In genomic region chr1:171606402-171606941, GRCh38 we compare ENCODE assay signal across 14 cellular contexts. TPM values are rescaled to one million over a fixed set of nuclear protein-coding genes. Genes with fewer than 3 reads are reported as not detected.
DNase-seq lines count a peak whose midpoint lies in the region; ATAC-seq, FAIRE-seq and TF ChIP-seq lines count a peak whose summit lies in the region.
"Had no signal": no experiment of that assay in that cellular context is flagged by ENCODE, and none has a peak within 500 bp of the region (broad histone marks: within the 10 kb centered on the region; RNA-seq: fewer than 3 reads in every experiment).

No MANE protein-coding gene starts in this region.

- peak overlapping the region in 3 of 5 experiments; percentile 36 to 82 (median 54) for H3K27ac Mint-ChIP-seq in brain
- H3K27ac Mint-ChIP-seq: activated naive CD4-positive, alpha-beta T cell treated with anti-CD3 and anti-CD28 coated beads, Interleukin-2, amount 50 U/mL, for 24 hours; stimulated activated naive CD8-positive, alpha-beta T cell treated with anti-CD3 and anti-CD28 coated beads, Interleukin-15, Interleukin-2, amounts not matched to agents 100 ng/mL and 50 ng/mL, for 24 hours had no signal

- TF ChIP-seq CTCF in brain (conservative IDR thresholded peaks at IDR 0.05) = no peak
- no peak for TF ChIP-seq CTCF in GM13976 (IDR thresholded peaks at IDR 0.05; ENCODE audit: borderline replicate concordance, control extremely low read depth, extremely low read depth, insufficient read depth, missing control alignments)
- TF ChIP-seq CTCF in right atrium auricular region (IDR thresholded peaks at IDR 0.05) = no peak

- no peaks in the 10 kb centered on the region for H3K4me1 ChIP-seq in right atrium auricular region
- H3K4me1 ChIP-seq: esophagus muscularis mucosa had no signal

- intact Hi-C loops in Right ventricle myocardium superior (cut with DNase I) = no loop called here

- DNase-seq in GM19239 (ENCODE audit: insufficient read length, low spot score) = no peak
- DNase-seq in putamen (ENCODE audit: low spot score) = peak; percentile 21
- no peak for DNase-seq in GM13976 (ENCODE audit: low spot score)
- no peak for DNase-seq in right atrium auricular region (ENCODE audit: low spot score)
- DNase-seq in AG08396 (ENCODE audit: low spot score) = no peak
- no peak for DNase-seq in Right ventricle myocardium superior
- DNase-seq: HCEC 1CT; stimulated activated CD4-positive, alpha-beta T cell treated with anti-CD3 and anti-CD28 coated beads, Interleukin-4, amount 100 ng/mL, for 24 hours had no signal

- ATAC-seq in HG03064 (IDR thresholded peaks at IDR 0.05; ENCODE audit: low read depth, unreplicated experiment) = peak; percentile 54
- no peak for ATAC-seq in Right ventricle myocardium superior (ENCODE audit: poor library complexity)

- peak; percentile 93 for FAIRE-seq in GM19239 (lab: Jason Lieb, UNC)

- no peaks in the 10 kb centered on the region for H3K36me3 Mint-ChIP-seq in brain
- H3K36me3 Mint-ChIP-seq: activated naive CD4-positive, alpha-beta T cell treated with anti-CD3 and anti-CD28 coated beads, Interleukin-2, amount 50 U/mL, for 24 hours had no signal

- H3K27me3 ChIP-seq in right atrium auricular region = no peaks in the 10 kb centered on the region
- H3K27me3 ChIP-seq: esophagus muscularis mucosa had no signal

- no peaks in the 10 kb centered on the region for H3K36me3 ChIP-seq in right atrium auricular region
- H3K36me3 ChIP-seq: esophagus muscularis mucosa had no signal

- no peaks in the 10 kb centered on the region for H3K9me3 ChIP-seq in right atrium auricular region
- H3K9me3 ChIP-seq: esophagus muscularis mucosa had no signal

- H3K27ac ChIP-seq in right atrium auricular region = no peak overlapping the region
- H3K27ac ChIP-seq: esophagus muscularis mucosa had no signal

- no peaks in the 10 kb centered on the region for H3K9me3 Mint-ChIP-seq in brain
- H3K9me3 Mint-ChIP-seq: activated naive CD4-positive, alpha-beta T cell treated with anti-CD3 and anti-CD28 coated beads, Interleukin-2, amount 50 U/mL, for 24 hours had no signal

- in situ Hi-C loops in GM13976 (cut with MboI; ENCODE audit: low sequenced_read_pairs, unreplicated experiment) = no loop called here

- no peaks in the 10 kb centered on the region for H3K4me1 Mint-ChIP-seq in brain
- H3K4me1 Mint-ChIP-seq: activated naive CD4-positive, alpha-beta T cell treated with anti-CD3 and anti-CD28 coated beads, Interleukin-2, amount 50 U/mL, for 24 hours had no signal

- no peak overlapping the region for H3K4me3 Mint-ChIP-seq in brain
- H3K4me3 Mint-ChIP-seq: activated naive CD4-positive, alpha-beta T cell treated with anti-CD3 and anti-CD28 coated beads, Interleukin-2, amount 50 U/mL, for 24 hours; stimulated activated naive CD8-positive, alpha-beta T cell treated with anti-CD3 and anti-CD28 coated beads, Interleukin-15, Interleukin-2, amounts not matched to agents 100 ng/mL and 50 ng/mL, for 24 hours had no signal

- no peak overlapping the region for H3K4me3 ChIP-seq in right atrium auricular region
- H3K4me3 ChIP-seq: esophagus muscularis mucosa had no signal

- H3K27me3 Mint-ChIP-seq in brain = peaks cover 3% of the 10 kb centered on the region
- H3K27me3 Mint-ChIP-seq: activated naive CD4-positive, alpha-beta T cell treated with anti-CD3 and anti-CD28 coated beads, Interleukin-2, amount 50 U/mL, for 24 hours; stimulated activated naive CD8-positive, alpha-beta T cell treated with anti-CD3 and anti-CD28 coated beads, Interleukin-15, Interleukin-2, amounts not matched to agents 100 ng/mL and 50 ng/mL, for 24 hours had no signal

RNA-seq across cellular contexts. Expression of gene MYOCOS, which starts 15.6 kb away (rescaled TPM):
- polyA plus RNA-seq in brain (ENCODE audit: insufficient read depth, low read depth, low replicate concordance) = not detected
- total RNA-seq in right atrium auricular region = not detected
- total RNA-seq in Right ventricle myocardium superior = not detected
- total RNA-seq: esophagus muscularis mucosa, mesenteric fat pad had no signal

RNA-seq across cellular contexts. Expression of gene MYOC, which starts 46.0 kb away (rescaled TPM):
- not detected for polyA plus RNA-seq in brain (ENCODE audit: insufficient read depth, low read depth, low replicate concordance)
- total RNA-seq in right atrium auricular region = 1 to 10 TPM; 2.8 to 4.4 TPM
- total RNA-seq in Right ventricle myocardium superior = 2.1 TPM
